In the genomic region with DNA sequence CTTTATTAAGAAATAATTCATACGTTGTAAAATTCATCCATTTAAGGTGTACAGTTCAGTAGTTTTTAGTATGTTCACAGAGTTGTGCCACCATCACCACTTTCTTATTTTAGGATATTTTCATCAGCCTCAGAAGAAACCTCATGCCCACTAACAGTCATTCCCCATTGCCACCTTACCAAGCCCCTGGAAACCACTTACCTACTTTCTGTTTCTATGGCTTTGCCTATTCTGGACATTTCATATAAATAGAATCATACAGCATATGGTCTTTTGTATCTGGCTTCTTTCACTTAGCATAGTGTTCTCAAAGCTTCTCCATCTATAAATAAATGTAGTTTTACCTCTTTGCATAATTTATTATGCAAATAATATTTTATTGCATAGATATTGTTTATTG, we compare ENCODE assay signal across 9 cellular contexts.
"Had no signal": no experiment of that assay in that cellular context is flagged by ENCODE, and none has a peak within 500 bp of the region (broad histone marks: within the 10 kb centered on the region; RNA-seq: fewer than 3 reads in every experiment).

No MANE protein-coding gene starts in this region.

- H3K27ac ChIP-seq: GM23248 had no signal

- ATAC-seq: HCT116, K562 had no signal

- H2AFZ ChIP-seq: GM23248 had no signal

- H3K9ac ChIP-seq: GM23248 had no signal

- DNase-seq: GM23248, GOT3, H7, HFFc6, IMR-90, KG1 had no signal

- H3K4me3 ChIP-seq: GM23248, HAP-1, K562 had no signal

- H3K36me3 ChIP-seq: HAP-1 had no signal

- H3K9me3 ChIP-seq: HAP-1 had no signal

- H3K4me1 ChIP-seq: HAP-1 had no signal
